ENCODE assay signal across 8 cellular contexts in genomic region chr19:7505682-7506384, GRCh38. TPM values are rescaled to one million over a fixed set of nuclear protein-coding genes. Genes with fewer than 3 reads are reported as not detected.
DNase-seq lines count a peak whose midpoint lies in the region; ATAC-seq, FAIRE-seq and TF ChIP-seq lines count a peak whose summit lies in the region.

No MANE protein-coding gene starts in this region.

- no peak for FAIRE-seq in A549 (lab: Jason Lieb, UNC)

- no peak for TF ChIP-seq CTCF in A549 (IDR thresholded peaks at IDR 0.05)
- TF ChIP-seq CTCF in gastroesophageal sphincter (IDR thresholded peaks at IDR 0.05) = no peak

- POLR2A ChIA-PET in A549 (lab: Yijun Ruan, JAX) = interaction anchor here (0.5 to 2.2 kb wide), 7 partner anchors 9 to 1003 kb away, joined by 3 to 12 read pairs (median 3); partner anchors contain the start of gene MCOLN1

- H3K4me2 ChIP-seq in A549 = peak overlapping the region; percentile 98

- H3K4me3 ChIP-seq in A549 = peak overlapping the region; percentile 57
- peak overlapping the region; percentile 70 for H3K4me3 ChIP-seq in SK-N-MC
- H3K4me3 ChIP-seq in gastroesophageal sphincter = peak overlapping the region in 1 of 2 donors; percentile 14
- H3K4me3 ChIP-seq in effector memory CD4-positive, alpha-beta T cell (ENCODE audit: insufficient read depth, low read depth, low read length, poor library complexity, severe bottlenecking) = no peak overlapping the region

- peak in 1 of 2 experiments; percentile 3; a peak in 3 of 6 replicates for ATAC-seq in A549
- ATAC-seq in gastroesophageal sphincter = peak; percentile 17
- ATAC-seq in GM21390 (IDR thresholded peaks at IDR 0.05; ENCODE audit: unreplicated experiment) = no peak
- ATAC-seq in GM19328 (IDR thresholded peaks at IDR 0.05; ENCODE audit: unreplicated experiment) = no peak

- H3K36me3 ChIP-seq in ES-I3 (ENCODE audit: insufficient read depth, low read length) (no peaks in the 10 kb centered on the region), SK-N-MC (ENCODE audit: insufficient read depth, low read length) (no peaks in the 10 kb centered on the region), gastroesophageal sphincter (no peaks in the 10 kb centered on the region)
- no peaks in the 10 kb centered on the region for H3K36me3 ChIP-seq in effector memory CD4-positive, alpha-beta T cell (ENCODE audit: control insufficient read depth, insufficient read depth, low read length)

- peak; percentile 38 for TF ChIP-seq POLR2A in A549 (IDR thresholded peaks at IDR 0.05; ENCODE audit: low read length)
- no peak for TF ChIP-seq POLR2A in gastroesophageal sphincter (IDR thresholded peaks at IDR 0.05)

- H3K9ac ChIP-seq in ES-I3 (ENCODE audit: low read depth, low read length) (peak overlapping the region; percentile 57), SK-N-MC (ENCODE audit: insufficient read length) (peak overlapping the region; percentile 22)

- H3K9me3 ChIP-seq in A549 = no peaks in the 10 kb centered on the region
- no peaks in the 10 kb centered on the region for H3K9me3 ChIP-seq in ES-I3 (ENCODE audit: control insufficient read depth, insufficient read depth, low read length)
- no peaks in the 10 kb centered on the region for H3K9me3 ChIP-seq in SK-N-MC (ENCODE audit: low read depth, low read length)
- H3K9me3 ChIP-seq in gastroesophageal sphincter = no peaks in the 10 kb centered on the region
- H3K9me3 ChIP-seq in effector memory CD4-positive, alpha-beta T cell (ENCODE audit: control insufficient read depth, low read length) = no peaks in the 10 kb centered on the region

- H3K4me1 ChIP-seq in A549 (peaks cover 23% of the 10 kb centered on the region), ES-I3 (ENCODE audit: insufficient read depth, low read length) (peaks cover 7% of the 10 kb centered on the region; the same call in 1 of the 2 replicates), gastroesophageal sphincter (peaks cover 0 to 30% (median 12%) of the 10 kb centered on the region in 3 donors)
- peaks cover 17% of the 10 kb centered on the region for H3K4me1 ChIP-seq in effector memory CD4-positive, alpha-beta T cell (ENCODE audit: control insufficient read depth, insufficient read depth, low read length, poor library complexity, severe bottlenecking)

- no peak for TF ChIP-seq EP300 in A549 (IDR thresholded peaks at IDR 0.05)
- no peak for TF ChIP-seq EP300 in gastroesophageal sphincter (IDR thresholded peaks at IDR 0.05)

- peaks cover 53% of the 10 kb centered on the region for H3K27me3 ChIP-seq in gastroesophageal sphincter
- peaks cover 8% of the 10 kb centered on the region for H3K27me3 ChIP-seq in effector memory CD4-positive, alpha-beta T cell (replicated peaks; ENCODE audit: control insufficient read depth, insufficient read depth, low read length, poor library complexity, severe bottlenecking)

- H3K27ac ChIP-seq in A549 (peak overlapping the region; percentile 82 to 85), SK-N-MC (peak overlapping the region; percentile 68; the same call in 1 of the 2 replicates), gastroesophageal sphincter (peak overlapping the region in 2 of 4 donors; percentile 10 to 33)
- H3K27ac ChIP-seq in effector memory CD4-positive, alpha-beta T cell (ENCODE audit: insufficient read depth, low read length, poor library complexity, severe bottlenecking) = no peak overlapping the region

- WGBS in A549 (ENCODE audit: missing lambda C conversion rate) = 13% methylated on average over 8 of the region's 33 CpGs
- 11% methylated on average over 4 of the region's 33 CpGs; no CpG with 5 or more reads in 1 of the 2 donors for WGBS in gastroesophageal sphincter (ENCODE audit: low coverage in 1 of 2), 2 donors

- CTCF ChIA-PET in A549 (lab: Yijun Ruan, JAX) = no interaction called here

- DNase-seq in A549 (ENCODE audit: low read depth in 1 of 2, low spot score in 1 of 2) (peak in 1 of 2 experiments; percentile 45), SK-N-MC (ENCODE audit: low read depth, low spot score) (no peak)
- peak; percentile 58 for DNase-seq in stimulated activated CD8-positive, alpha-beta memory T cell treated with anti-CD3 and anti-CD28 coated beads, Interleukin-4, amount 100 ng/mL, for 48 hours
- no peak for DNase-seq in effector memory CD4-positive, alpha-beta T cell

- no peak for TF ChIP-seq RAD21 in A549 (conservative IDR thresholded peaks at IDR 0.05 in 1 of 2, IDR thresholded peaks at IDR 0.05 in 1 of 2)

TF ChIP-seq in A549, 52 proteins besides CTCF, POLR2A, EP300 and RAD21 (continues in another document):
- TF ChIP-seq, protein P1, sequence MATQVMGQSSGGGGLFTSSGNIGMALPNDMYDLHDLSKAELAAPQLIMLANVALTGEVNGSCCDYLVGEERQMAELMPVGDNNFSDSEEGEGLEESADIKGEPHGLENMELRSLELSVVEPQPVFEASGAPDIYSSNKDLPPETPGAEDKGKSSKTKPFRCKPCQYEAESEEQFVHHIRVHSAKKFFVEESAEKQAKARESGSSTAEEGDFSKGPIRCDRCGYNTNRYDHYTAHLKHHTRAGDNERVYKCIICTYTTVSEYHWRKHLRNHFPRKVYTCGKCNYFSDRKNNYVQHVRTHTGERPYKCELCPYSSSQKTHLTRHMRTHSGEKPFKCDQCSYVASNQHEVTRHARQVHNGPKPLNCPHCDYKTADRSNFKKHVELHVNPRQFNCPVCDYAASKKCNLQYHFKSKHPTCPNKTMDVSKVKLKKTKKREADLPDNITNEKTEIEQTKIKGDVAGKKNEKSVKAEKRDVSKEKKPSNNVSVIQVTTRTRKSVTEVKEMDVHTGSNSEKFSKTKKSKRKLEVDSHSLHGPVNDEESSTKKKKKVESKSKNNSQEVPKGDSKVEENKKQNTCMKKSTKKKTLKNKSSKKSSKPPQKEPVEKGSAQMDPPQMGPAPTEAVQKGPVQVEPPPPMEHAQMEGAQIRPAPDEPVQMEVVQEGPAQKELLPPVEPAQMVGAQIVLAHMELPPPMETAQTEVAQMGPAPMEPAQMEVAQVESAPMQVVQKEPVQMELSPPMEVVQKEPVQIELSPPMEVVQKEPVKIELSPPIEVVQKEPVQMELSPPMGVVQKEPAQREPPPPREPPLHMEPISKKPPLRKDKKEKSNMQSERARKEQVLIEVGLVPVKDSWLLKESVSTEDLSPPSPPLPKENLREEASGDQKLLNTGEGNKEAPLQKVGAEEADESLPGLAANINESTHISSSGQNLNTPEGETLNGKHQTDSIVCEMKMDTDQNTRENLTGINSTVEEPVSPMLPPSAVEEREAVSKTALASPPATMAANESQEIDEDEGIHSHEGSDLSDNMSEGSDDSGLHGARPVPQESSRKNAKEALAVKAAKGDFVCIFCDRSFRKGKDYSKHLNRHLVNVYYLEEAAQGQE (IDR thresholded peaks at IDR 0.05) = peak; percentile 46; the same call in 1 of the 2 replicates
- TF ChIP-seq GATA3 (IDR thresholded peaks at IDR 0.05; ENCODE audit: borderline replicate concordance) = no peak
- TF ChIP-seq, protein P2, sequence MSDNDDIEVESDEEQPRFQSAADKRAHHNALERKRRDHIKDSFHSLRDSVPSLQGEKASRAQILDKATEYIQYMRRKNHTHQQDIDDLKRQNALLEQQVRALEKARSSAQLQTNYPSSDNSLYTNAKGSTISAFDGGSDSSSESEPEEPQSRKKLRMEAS (IDR thresholded peaks at IDR 0.05) = peak; percentile 88
- TF ChIP-seq CHD4 (IDR thresholded peaks at IDR 0.05; ENCODE audit: borderline replicate concordance) = no peak
- no peak for TF ChIP-seq ZSCAN20 (CRISPR knock-in tag; IDR thresholded peaks at IDR 0.05)
- TF ChIP-seq RARB (CRISPR knock-in tag; IDR thresholded peaks at IDR 0.05) = no peak
- TF ChIP-seq, protein P3, sequence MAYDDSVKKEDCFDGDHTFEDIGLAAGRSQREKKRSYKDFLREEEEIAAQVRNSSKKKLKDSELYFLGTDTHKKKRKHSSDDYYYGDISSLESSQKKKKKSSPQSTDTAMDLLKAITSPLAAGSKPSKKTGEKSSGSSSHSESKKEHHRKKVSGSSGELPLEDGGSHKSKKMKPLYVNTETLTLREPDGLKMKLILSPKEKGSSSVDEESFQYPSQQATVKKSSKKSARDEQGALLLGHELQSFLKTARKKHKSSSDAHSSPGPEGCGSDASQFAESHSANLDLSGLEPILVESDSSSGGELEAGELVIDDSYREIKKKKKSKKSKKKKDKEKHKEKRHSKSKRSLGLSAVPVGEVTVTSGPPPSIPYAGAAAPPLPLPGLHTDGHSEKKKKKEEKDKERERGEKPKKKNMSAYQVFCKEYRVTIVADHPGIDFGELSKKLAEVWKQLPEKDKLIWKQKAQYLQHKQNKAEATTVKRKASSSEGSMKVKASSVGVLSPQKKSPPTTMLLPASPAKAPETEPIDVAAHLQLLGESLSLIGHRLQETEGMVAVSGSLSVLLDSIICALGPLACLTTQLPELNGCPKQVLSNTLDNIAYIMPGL (CRISPR knock-in tag; IDR thresholded peaks at IDR 0.05; ENCODE audit: borderline replicate concordance) = no peak

RNA-seq across cellular contexts. Expression of gene ZNF358, which starts 10.1 kb away (rescaled TPM):
- polyA plus RNA-seq in A549 (2011; rRNA removed) = 9.5 and 9.9 TPM in 2 replicates
- polyA plus RNA-seq in A549 (2012; cell fraction: cytosol; rRNA removed) = 11.7 and 14.4 TPM in 2 replicates
- polyA plus RNA-seq in A549 (2012; cell fraction: nucleus; rRNA removed) = 13.4 and 14.1 TPM in 2 replicates
- 10.7 to 15.4 TPM (median 14.0 TPM) in 3 replicates for polyA plus RNA-seq in A549 (2017; fragmentation: RNase III; extraction: RNeasy Plus Mini Kit Qiagen cat#74134 plus additional on column Dnase treatment)
- 10.7 and 14.3 TPM in 2 replicates for polyA minus RNA-seq in A549 (2011; rRNA and poly(A)+ RNA removed)
- total RNA-seq in gastroesophageal sphincter = 100 to 1,000 TPM in 2 of 4 donors, 10 to 100 TPM in 2; 63.9 to 153 (median 98.7) TPM

RNA-seq across cellular contexts. Expression of gene MCOLN1, which starts 16.6 kb away (rescaled TPM):
- polyA plus RNA-seq in A549 (2011; rRNA removed) (13.1 and 13.5 TPM in 2 replicates), A549 (2017; fragmentation: RNase III; extraction: RNeasy Plus Mini Kit Qiagen cat#74134 plus additional on column Dnase treatment) (8.4 to 13.4 TPM (median 12.6 TPM) in 3 replicates)
- 25.7 and 30.5 TPM in 2 replicates for polyA plus RNA-seq in A549 (2012; cell fraction: cytosol; rRNA removed)
- 51.4 and 70.4 TPM in 2 replicates for polyA plus RNA-seq in A549 (2012; cell fraction: nucleus; rRNA removed)
- polyA minus RNA-seq in A549 (2011; rRNA and poly(A)+ RNA removed) = 14.0 and 21.5 TPM in 2 replicates
- total RNA-seq in gastroesophageal sphincter = 10 to 100 TPM in 3 of 4 donors, 1 to 10 TPM in 1; 7.4 to 18.4 (median 17.5) TPM

RNA-seq across cellular contexts. Expression of gene PEX11G, which starts 17.0 kb away (rescaled TPM):
- polyA plus RNA-seq in A549 (2011; rRNA removed) (1.3 and 1.5 TPM in 2 replicates), A549 (2017; fragmentation: RNase III; extraction: RNeasy Plus Mini Kit Qiagen cat#74134 plus additional on column Dnase treatment) (1.8 to 2.9 TPM (median 1.9 TPM) in 3 replicates)
- 2.1 and 3.5 TPM in 2 replicates for polyA plus RNA-seq in A549 (2012; cell fraction: cytosol; rRNA removed)
- 3.7 and 5.0 TPM in 2 replicates for polyA plus RNA-seq in A549 (2012; cell fraction: nucleus; rRNA removed)
- 0.62 and 1.5 TPM in 2 replicates for polyA minus RNA-seq in A549 (2011; rRNA and poly(A)+ RNA removed)
- 1 to 10 TPM; 1.0 to 3.1 (median 1.9) TPM for total RNA-seq in gastroesophageal sphincter

RNA-seq across cellular contexts. Expression of gene PNPLA6, which starts 29.7 kb away (rescaled TPM):
- polyA plus RNA-seq in A549 (2011; rRNA removed) (13.8 and 17.0 TPM in 2 replicates), A549 (2017; fragmentation: RNase III; extraction: RNeasy Plus Mini Kit Qiagen cat#74134 plus additional on column Dnase treatment) (40.8 to 66.1 TPM (median 58.1 TPM) in 3 replicates)
- 34.6 and 42.8 TPM in 2 replicates for polyA plus RNA-seq in A549 (2012; cell fraction: cytosol; rRNA removed)
- polyA plus RNA-seq in A549 (2012; cell fraction: nucleus; rRNA removed) = 113 and 195 TPM in 2 replicates
- polyA minus RNA-seq in A549 (2011; rRNA and poly(A)+ RNA removed) = 16.0 and 36.0 TPM in 2 replicates
- 100 to 1,000 TPM in 1 of 4 donors, 10 to 100 TPM in 3; 54.9 to 111 (median 75.2) TPM for total RNA-seq in gastroesophageal sphincter
